ENCODE assay signal across 23 cellular contexts in the genomic region with DNA sequence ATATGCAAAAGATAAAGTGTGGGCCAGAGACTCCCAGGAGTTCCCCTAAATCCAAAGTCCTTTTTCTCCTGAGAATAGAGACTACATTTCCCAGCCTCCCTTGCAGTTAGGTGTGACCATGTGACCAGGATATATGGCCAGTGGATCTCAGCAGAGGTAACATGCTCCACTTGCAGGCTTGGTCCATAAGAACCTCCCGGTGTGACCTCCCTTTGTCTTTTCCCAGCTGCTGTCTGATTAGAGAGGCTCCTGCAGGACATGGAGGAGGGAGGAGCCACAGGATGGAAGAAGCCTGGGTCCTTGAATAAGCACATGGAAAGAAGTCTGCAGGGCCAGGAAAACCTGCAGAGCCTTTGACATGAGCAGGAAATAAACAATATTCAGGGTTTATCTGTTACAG.
DNase-seq lines count a peak whose midpoint lies in the region; ATAC-seq, FAIRE-seq and TF ChIP-seq lines count a peak whose summit lies in the region.
"Had no signal": no experiment of that assay in that cellular context is flagged by ENCODE, and none has a peak within 500 bp of the region (broad histone marks: within the 10 kb centered on the region; RNA-seq: fewer than 3 reads in every experiment).

No MANE protein-coding gene starts in this region.

- no peak for TF ChIP-seq POLR2A in GM12891 (IDR thresholded peaks at IDR 0.05; ENCODE audit: low read depth, low read length)

- H3K9me3 Mint-ChIP-seq in Caco-2 (ENCODE audit: unreplicated experiment): no peaks in the 10 kb centered on the region

- H3K36me3 Mint-ChIP-seq in Caco-2 (ENCODE audit: insufficient read depth, unreplicated experiment): no peaks in the 10 kb centered on the region
- H3K36me3 Mint-ChIP-seq: activated naive CD4-positive, alpha-beta T cell treated with anti-CD3 and anti-CD28 coated beads, Interleukin-2, amount 10 ng/mL, durations not matched to agents 7 days and 5 days had no signal

- no peak for ATAC-seq in GM19328 (IDR thresholded peaks at IDR 0.05; ENCODE audit: unreplicated experiment)
- ATAC-seq: left ventricle myocardium superior, PC-3, right cardiac atrium had no signal

- no peak for TF ChIP-seq CTCF in Caco-2 (IDR thresholded peaks at IDR 0.05; ENCODE audit: insufficient read depth in 1 of 2, low read depth in 1 of 2, low read length in 1 of 2, severe bottlenecking in 1 of 2, unreplicated experiment in 1 of 2)
- no peak for TF ChIP-seq CTCF in HEK293 (tag by site-specific recombination; IDR thresholded peaks at IDR 0.05)

- POLR2A ChIA-PET in Caco-2 (lab: Charles Lee): no interaction called here
- POLR2A ChIA-PET in HEK293 (lab: Yijun Ruan, JAX): no interaction called here

- no peak overlapping the region for H3K27ac Mint-ChIP-seq in Caco-2 (ENCODE audit: unreplicated experiment)
- H3K27ac Mint-ChIP-seq: activated naive CD4-positive, alpha-beta T cell treated with anti-CD3 and anti-CD28 coated beads, Interleukin-2, amount 10 ng/mL, durations not matched to agents 7 days and 5 days; B cell; stimulated activated naive CD8-positive, alpha-beta T cell treated with anti-CD3 and anti-CD28 coated beads, Interleukin-15, Interleukin-2, amounts not matched to agents 100 ng/mL and 50 ng/mL, for 24 hours had no signal

- DNase-seq in Caco-2 (peak; percentile 21 to 49), OCI-M1 (lab: John Stamatoyannopoulos, UW) (peak; percentile 2), iPS-NIHi11 (ENCODE audit: low spot score) (peak; percentile 70), GM12891 (ENCODE audit: insufficient read length, low spot score) (no peak), NCI-H1048 (lab: John Stamatoyannopoulos, UW) (no peak)
- DNase-seq in stimulated activated CD8-positive, alpha-beta memory T cell treated with anti-CD3 and anti-CD28 coated beads, Interleukin-4, amount 100 ng/mL, for 48 hours: no peak
- DNase-seq: activated CD4-positive, alpha-beta T cell treated with anti-CD3 and anti-CD28 coated beads, Interleukin-2, amount 50 U/mL, for 4 hours; activated naive CD4-positive, alpha-beta T cell treated with anti-CD3 and anti-CD28 coated beads, Interleukin-2, amount 10 ng/mL, durations not matched to agents 7 days and 5 days; activated T-cell treated with anti-CD3 and anti-CD28 coated beads for 4 hours; DMS79 treated with DMSO at 0.1 percent for 48 hours; foreskin fibroblast; left ventricle myocardium superior; PC-3; right cardiac atrium; upper lobe of left lung had no signal

- BruUV-seq in Caco-2 (replicated peaks; lab: Mats Ljungman, UMichigan): no TSS peak

- H3K4me1 ChIP-seq in Caco-2 (peaks cover 11% of the 10 kb centered on the region; the same call in 1 of the 2 replicates), HEK293 (ENCODE audit: control insufficient read depth, insufficient read depth, low read length) (peaks cover 2% of the 10 kb centered on the region)
- H3K4me1 ChIP-seq: ascending aorta had no signal

- CTCF ChIA-PET in Caco-2 (lab: Charles Lee) (no interaction called here), HEK293 (lab: Yijun Ruan, JAX) (interaction anchor here (0.6 to 0.7 kb wide), 2 partner anchors 26 to 173 kb away, joined by 3 to 5 read pairs; no protein-coding TSS in a partner anchor)

- H3K27me3 Mint-ChIP-seq in Caco-2 (ENCODE audit: insufficient read depth, unreplicated experiment): no peaks in the 10 kb centered on the region
- H3K27me3 Mint-ChIP-seq: B cell; stimulated activated naive CD8-positive, alpha-beta T cell treated with anti-CD3 and anti-CD28 coated beads, Interleukin-15, Interleukin-2, amounts not matched to agents 100 ng/mL and 50 ng/mL, for 24 hours had no signal

- no peaks in the 10 kb centered on the region for H3K27me3 ChIP-seq in Caco-2 (replicated peaks; ENCODE audit: control insufficient read depth, insufficient read depth, low read length)
- H3K27me3 ChIP-seq: ascending aorta, upper lobe of left lung had no signal

- no peak overlapping the region for H3K4me3 Mint-ChIP-seq in Caco-2 (ENCODE audit: unreplicated experiment)
- H3K4me3 Mint-ChIP-seq: activated naive CD4-positive, alpha-beta T cell treated with anti-CD3 and anti-CD28 coated beads, Interleukin-2, amount 10 ng/mL, durations not matched to agents 7 days and 5 days; B cell; stimulated activated naive CD8-positive, alpha-beta T cell treated with anti-CD3 and anti-CD28 coated beads, Interleukin-15, Interleukin-2, amounts not matched to agents 100 ng/mL and 50 ng/mL, for 24 hours had no signal

- no peaks in the 10 kb centered on the region for H3K36me3 ChIP-seq in Caco-2 (ENCODE audit: control insufficient read depth, insufficient read depth, low read length)
- no peaks in the 10 kb centered on the region for H3K36me3 ChIP-seq in HEK293 (ENCODE audit: control insufficient read depth in 2 of 2, insufficient read depth in 1 of 2, low read length in 2 of 2)
- H3K36me3 ChIP-seq: ascending aorta, upper lobe of left lung had no signal

- peaks cover 13% of the 10 kb centered on the region for H3K4me1 Mint-ChIP-seq in Caco-2 (ENCODE audit: low read depth, unreplicated experiment)

- H3K4me3 ChIP-seq in Caco-2 (ENCODE audit: low read depth, low read length) (no peak overlapping the region), HEK293 (ENCODE audit: low read depth, low read length) (no peak overlapping the region)
- H3K4me3 ChIP-seq: ascending aorta, SK-N-MC, upper lobe of left lung had no signal

- no peak overlapping the region for H3K27ac ChIP-seq in HEK293 (ENCODE audit: extremely low read depth, low read depth, low read length)
- H3K27ac ChIP-seq: ascending aorta, SK-N-MC, upper lobe of left lung had no signal

- FAIRE-seq in GM12891 (lab: Jason Lieb, UNC): no peak
- FAIRE-seq: endothelial cell of umbilical vein, TTC549 had no signal

- H3K9me3 ChIP-seq in Caco-2 (no peaks in the 10 kb centered on the region), HEK293 (ENCODE audit: control insufficient read depth, insufficient read depth, low read depth, low read length) (no peaks in the 10 kb centered on the region)
- H3K9me3 ChIP-seq: ascending aorta had no signal

- intact Hi-C loops in Caco-2 (cut with micrococcal nuclease; ENCODE audit: unreplicated experiment): loop anchor here (10.0 kb wide), 1 partner anchor 133 kb away; no protein-coding TSS in a partner anchor

TF ChIP-seq in HEK293, 187 proteins besides CTCF, POLR2A, EP300 and RAD21 (continues in another document):
- TF ChIP-seq ZIC2 (tag by site-specific recombination; IDR thresholded peaks at IDR 0.05) (peak; percentile 84), ZNF211 (tag by site-specific recombination; IDR thresholded peaks at IDR 0.05; ENCODE audit: low read depth) (no peak)
- TF ChIP-seq, protein P1, sequence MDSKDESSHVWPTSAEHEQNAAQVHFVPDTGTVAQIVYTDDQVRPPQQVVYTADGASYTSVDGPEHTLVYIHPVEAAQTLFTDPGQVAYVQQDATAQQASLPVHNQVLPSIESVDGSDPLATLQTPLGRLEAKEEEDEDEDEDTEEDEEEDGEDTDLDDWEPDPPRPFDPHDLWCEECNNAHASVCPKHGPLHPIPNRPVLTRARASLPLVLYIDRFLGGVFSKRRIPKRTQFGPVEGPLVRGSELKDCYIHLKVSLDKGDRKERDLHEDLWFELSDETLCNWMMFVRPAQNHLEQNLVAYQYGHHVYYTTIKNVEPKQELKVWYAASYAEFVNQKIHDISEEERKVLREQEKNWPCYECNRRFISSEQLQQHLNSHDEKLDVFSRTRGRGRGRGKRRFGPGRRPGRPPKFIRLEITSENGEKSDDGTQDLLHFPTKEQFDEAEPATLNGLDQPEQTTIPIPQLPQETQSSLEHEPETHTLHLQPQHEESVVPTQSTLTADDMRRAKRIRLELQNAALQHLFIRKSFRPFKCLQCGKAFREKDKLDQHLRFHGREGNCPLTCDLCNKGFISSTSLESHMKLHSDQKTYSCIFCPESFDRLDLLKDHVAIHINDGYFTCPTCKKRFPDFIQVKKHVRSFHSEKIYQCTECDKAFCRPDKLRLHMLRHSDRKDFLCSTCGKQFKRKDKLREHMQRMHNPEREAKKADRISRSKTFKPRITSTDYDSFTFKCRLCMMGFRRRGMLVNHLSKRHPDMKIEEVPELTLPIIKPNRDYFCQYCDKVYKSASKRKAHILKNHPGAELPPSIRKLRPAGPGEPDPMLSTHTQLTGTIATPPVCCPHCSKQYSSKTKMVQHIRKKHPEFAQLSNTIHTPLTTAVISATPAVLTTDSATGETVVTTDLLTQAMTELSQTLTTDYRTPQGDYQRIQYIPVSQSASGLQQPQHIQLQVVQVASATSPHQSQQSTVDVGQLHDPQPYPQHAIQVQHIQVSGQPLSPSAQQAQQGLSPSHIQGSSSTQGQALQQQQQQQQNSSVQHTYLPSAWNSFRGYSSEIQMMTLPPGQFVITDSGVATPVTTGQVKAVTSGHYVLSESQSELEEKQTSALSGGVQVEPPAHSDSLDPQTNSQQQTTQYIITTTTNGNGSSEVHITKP (tag by site-specific recombination; IDR thresholded peaks at IDR 0.05): peak; percentile 23; the same call in 1 of the 2 replicates

TF ChIP-seq in GM12891, 5 proteins besides CTCF, POLR2A, EP300 and RAD21:
- no peak for TF ChIP-seq PAX5 (IDR thresholded peaks at IDR 0.05; ENCODE audit: insufficient read depth, low read length, severe bottlenecking)
- no peak for TF ChIP-seq POLR2AphosphoS5 (IDR thresholded peaks at IDR 0.05; ENCODE audit: low read depth, low read length)
- TF ChIP-seq SPI1 (IDR thresholded peaks at IDR 0.05; ENCODE audit: low read depth, low read length): no peak
- TF ChIP-seq TAF1 (IDR thresholded peaks at IDR 0.05; ENCODE audit: low read depth, low read length): no peak
- TF ChIP-seq POU2F2 (IDR thresholded peaks at IDR 0.05; ENCODE audit: low read depth, low read length): no peak

Comparison
In these comparisons a context has a peak if more than half of its experiments do, and no peak if none do; other contexts are left out.
1. DNase-seq: peak in Caco-2 (2 of 2), OCI-M1 (single experiment) and iPS-NIHi11 (single experiment); none in GM12891 (single experiment), NCI-H1048 (single experiment) and stimulated activated CD8-positive, alpha-beta memory T cell treated with anti-CD3 and anti-CD28 coated beads, Interleukin-4, amount 100 ng/mL, for 48 hours (single experiment).